ENCODE assay signal across 24 cellular contexts in the genomic region with DNA sequence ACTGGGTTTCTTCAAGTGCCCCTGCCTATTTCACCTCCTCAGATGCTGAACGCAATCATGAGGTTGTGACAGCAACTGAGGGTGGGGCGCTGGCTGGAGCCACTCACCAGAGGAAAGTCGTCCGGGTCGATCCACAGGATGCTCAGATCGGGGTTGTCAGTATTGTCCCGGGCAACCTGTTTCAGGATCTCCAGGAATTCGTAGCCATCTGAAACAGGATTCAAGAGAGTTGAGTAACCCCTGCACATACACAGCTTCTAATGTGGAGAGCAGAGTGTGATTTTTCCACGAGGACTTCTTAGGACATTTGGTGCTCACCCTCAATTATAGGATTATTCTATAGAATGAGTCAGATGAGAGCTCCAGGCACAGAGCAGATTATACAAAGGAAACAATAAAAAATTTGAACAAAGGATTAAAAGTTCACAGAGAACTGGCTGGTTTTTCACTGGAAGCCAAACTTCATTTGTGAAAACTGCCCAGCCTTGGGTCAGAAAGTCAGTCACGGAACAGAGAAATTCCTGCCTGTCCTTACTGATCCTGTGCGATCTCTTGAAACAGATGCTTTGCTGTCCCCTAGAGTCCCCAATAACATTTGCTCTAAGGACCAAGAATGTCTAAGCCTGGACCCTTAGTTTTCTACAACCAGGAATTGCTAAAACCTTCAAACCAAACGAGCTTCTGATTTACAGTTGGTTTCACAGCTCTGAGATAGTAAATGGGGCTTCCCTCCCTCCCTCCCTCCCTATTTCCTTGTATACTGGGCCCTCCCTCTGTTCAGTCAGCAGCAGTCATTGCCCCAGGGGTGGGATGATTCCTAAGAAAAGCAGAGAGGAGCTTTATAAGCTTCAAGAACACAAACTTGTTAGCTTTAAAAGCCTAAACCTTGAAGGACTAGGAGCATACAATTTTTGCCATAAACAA.
DNase-seq lines count a peak whose midpoint lies in the region; ATAC-seq and TF ChIP-seq lines count a peak whose summit lies in the region.
"Had no signal": no experiment of that assay in that cellular context is flagged by ENCODE, and none has a peak within 500 bp of the region (broad histone marks: within the 10 kb centered on the region; RNA-seq: fewer than 3 reads in every experiment).

No MANE protein-coding gene starts in this region.

- peak overlapping the region; percentile 10 for H3K27ac Mint-ChIP-seq in type B pancreatic cell
- H3K27ac Mint-ChIP-seq: activated CD4-positive, alpha-beta T cell treated with anti-CD3 and anti-CD28 coated beads for 36 hours; activated naive CD8-positive, alpha-beta T cell treated with anti-CD3 and anti-CD28 coated beads, Interleukin-2, amount 50 U/mL, for 24 hours; activated T-helper 17 cell treated with anti-CD3 and anti-CD28 coated beads, Interleukin-2, amount 50 U/mL, for 72 hours; CD14-positive monocyte; stimulated activated memory B cell treated with anti-CD40 and anti-IgM and Interleukin-4, amounts not matched to agents 10 μg/mL and 1 μg/mL and 100 μg/mL, for 72 hours had no signal

- H3K4me3 ChIP-seq in cardiac muscle cell (no peak overlapping the region), heart right ventricle (no peak overlapping the region), WERI-Rb-1 (ENCODE audit: low read depth, low read length) (no peak overlapping the region)
- H3K4me3 ChIP-seq: A549, tibial nerve had no signal

- H3K4me1 ChIP-seq in cardiac muscle cell (ENCODE audit: low read depth) (peaks cover 44% of the 10 kb centered on the region), heart right ventricle (peaks cover 0 to 72% (median 40%) of the 10 kb centered on the region in 9 donors)
- H3K4me1 ChIP-seq: A549 had no signal

- peak overlapping the region; percentile 92 for H3K27ac ChIP-seq in cardiac muscle cell
- H3K27ac ChIP-seq in heart right ventricle = peak overlapping the region in 4 of 10 donors; percentile 1 to 40 (median 37)
- H3K27ac ChIP-seq in WERI-Rb-1 = no peak overlapping the region
- H3K27ac ChIP-seq: A549 had no signal

- intact Hi-C loops in heart right ventricle (cut with DNase I) = loop anchor here in 8 of 10 donors (2.0 to 10.0 kb wide), 7 partner anchors 38 to 98 kb away; a partner anchor contains a TSS

- TF ChIP-seq CTCF in cardiac muscle cell (IDR thresholded peaks at IDR 0.05; ENCODE audit: low read depth, low read length) (no peak), heart right ventricle (IDR thresholded peaks at IDR 0.05) (no peak), WERI-Rb-1 (IDR thresholded peaks at IDR 0.05; ENCODE audit: low read depth, low read length) (peak; percentile 31; the same call in 1 of the 2 replicates), type B pancreatic cell (conservative IDR thresholded peaks at IDR 0.05) (no peak)

- H3K4me3 Mint-ChIP-seq in type B pancreatic cell = no peak overlapping the region
- H3K4me3 Mint-ChIP-seq: activated CD4-positive, alpha-beta T cell treated with anti-CD3 and anti-CD28 coated beads for 36 hours; activated naive CD8-positive, alpha-beta T cell treated with anti-CD3 and anti-CD28 coated beads, Interleukin-2, amount 50 U/mL, for 24 hours; activated T-helper 17 cell treated with anti-CD3 and anti-CD28 coated beads, Interleukin-2, amount 50 U/mL, for 72 hours; CD14-positive monocyte; stimulated activated memory B cell treated with anti-CD40 and anti-IgM and Interleukin-4, amounts not matched to agents 10 μg/mL and 1 μg/mL and 100 μg/mL, for 72 hours had no signal

- H3K36me3 Mint-ChIP-seq in type B pancreatic cell = no peaks in the 10 kb centered on the region
- H3K36me3 Mint-ChIP-seq: CD14-positive monocyte; stimulated activated memory B cell treated with anti-CD40 and anti-IgM and Interleukin-4, amounts not matched to agents 10 μg/mL and 1 μg/mL and 100 μg/mL, for 72 hours had no signal

- no peaks in the 10 kb centered on the region for H3K36me3 ChIP-seq in cardiac muscle cell
- peaks cover 0 to 34% (median 0%) of the 10 kb centered on the region in 9 donors for H3K36me3 ChIP-seq in heart right ventricle
- H3K36me3 ChIP-seq in WERI-Rb-1 = no peaks in the 10 kb centered on the region
- H3K36me3 ChIP-seq: tibial nerve had no signal

- H3K9me3 ChIP-seq in cardiac muscle cell (ENCODE audit: low read depth) = no peaks in the 10 kb centered on the region
- no peaks in the 10 kb centered on the region for H3K9me3 ChIP-seq in heart right ventricle
- H3K9me3 ChIP-seq in WERI-Rb-1 (ENCODE audit: severe bottlenecking) = no peaks in the 10 kb centered on the region
- H3K9me3 ChIP-seq: A549, SK-N-SH, tibial nerve had no signal

- 74 to 77% methylated on average over 12 of the region's 12 CpGs for WGBS in heart right ventricle, 2 donors

- no peaks in the 10 kb centered on the region for H3K27me3 ChIP-seq in cardiac muscle cell
- H3K27me3 ChIP-seq in heart right ventricle = no peaks in the 10 kb centered on the region
- no peaks in the 10 kb centered on the region for H3K27me3 ChIP-seq in WERI-Rb-1 (ENCODE audit: insufficient read depth, low read depth, severe bottlenecking)
- H3K27me3 ChIP-seq: tibial nerve had no signal

- H3K9me3 Mint-ChIP-seq in type B pancreatic cell = no peaks in the 10 kb centered on the region
- H3K9me3 Mint-ChIP-seq: activated naive CD8-positive, alpha-beta T cell treated with anti-CD3 and anti-CD28 coated beads, Interleukin-2, amount 50 U/mL, for 24 hours; activated T-helper 17 cell treated with anti-CD3 and anti-CD28 coated beads, Interleukin-2, amount 50 U/mL, for 72 hours; CD14-positive monocyte; stimulated activated memory B cell treated with anti-CD40 and anti-IgM and Interleukin-4, amounts not matched to agents 10 μg/mL and 1 μg/mL and 100 μg/mL, for 72 hours had no signal

- ATAC-seq in heart right ventricle (no peak), HG02588 (IDR thresholded peaks at IDR 0.05; ENCODE audit: unreplicated experiment) (no peak)
- ATAC-seq: A549; activated CD4-positive, alpha-beta T cell treated with anti-CD3 and anti-CD28 coated beads for 36 hours; activated naive CD8-positive, alpha-beta T cell treated with anti-CD3 and anti-CD28 coated beads, Interleukin-2, amount 50 U/mL, for 24 hours; activated T-helper 17 cell treated with anti-CD3 and anti-CD28 coated beads, Interleukin-2, amount 50 U/mL, for 72 hours; stimulated activated memory B cell treated with anti-CD40 and anti-IgM and Interleukin-4, amounts not matched to agents 10 μg/mL and 1 μg/mL and 100 μg/mL, for 72 hours had no signal

- H3K27me3 Mint-ChIP-seq in type B pancreatic cell = no peaks in the 10 kb centered on the region

- no peak for DNase-seq in cardiac muscle cell (ENCODE audit: low read depth in 1 of 2, low spot score in 1 of 2)
- no peak for DNase-seq in heart right ventricle
- DNase-seq in WERI-Rb-1 = no peak
- DNase-seq in islet precursor cell = peak; percentile 76
- no peak for DNase-seq in type B pancreatic cell (ENCODE audit: extremely low spot score, unreplicated experiment)
- DNase-seq in activated CD4-positive, CD25-positive, alpha-beta regulatory T cell treated with anti-CD3 and anti-CD28 coated beads, Interleukin-2, amount 50 U/mL, for 72 hours = no peak
- DNase-seq in superior temporal gyrus (ENCODE audit: extremely low spot score) = no peak
- DNase-seq: activated CD4-positive, alpha-beta T cell treated with anti-CD3 and anti-CD28 coated beads for 36 hours; activated naive CD8-positive, alpha-beta T cell treated with anti-CD3 and anti-CD28 coated beads, Interleukin-2, amount 50 U/mL, for 24 hours; caudate nucleus; DMS153; NCI-H1930; NCI-H446 treated with DMSO at 0.1 percent for 48 hours; OCI-M1; retina; SK-N-SH; stimulated activated CD4-positive, alpha-beta T cell treated with anti-CD3 and anti-CD28 coated beads, Interleukin-15, amount 100 ng/mL, for 24 hours; T-helper 9 cell had no signal

- H3K4me1 Mint-ChIP-seq in type B pancreatic cell (ENCODE audit: unreplicated experiment) = peaks cover 12% of the 10 kb centered on the region
- H3K4me1 Mint-ChIP-seq: activated CD4-positive, alpha-beta T cell treated with anti-CD3 and anti-CD28 coated beads for 36 hours; activated naive CD8-positive, alpha-beta T cell treated with anti-CD3 and anti-CD28 coated beads, Interleukin-2, amount 50 U/mL, for 24 hours; activated T-helper 17 cell treated with anti-CD3 and anti-CD28 coated beads, Interleukin-2, amount 50 U/mL, for 72 hours; CD14-positive monocyte; stimulated activated memory B cell treated with anti-CD40 and anti-IgM and Interleukin-4, amounts not matched to agents 10 μg/mL and 1 μg/mL and 100 μg/mL, for 72 hours had no signal
